Comparison of ENCODE assay signal across 20 cellular contexts in the genomic region with DNA sequence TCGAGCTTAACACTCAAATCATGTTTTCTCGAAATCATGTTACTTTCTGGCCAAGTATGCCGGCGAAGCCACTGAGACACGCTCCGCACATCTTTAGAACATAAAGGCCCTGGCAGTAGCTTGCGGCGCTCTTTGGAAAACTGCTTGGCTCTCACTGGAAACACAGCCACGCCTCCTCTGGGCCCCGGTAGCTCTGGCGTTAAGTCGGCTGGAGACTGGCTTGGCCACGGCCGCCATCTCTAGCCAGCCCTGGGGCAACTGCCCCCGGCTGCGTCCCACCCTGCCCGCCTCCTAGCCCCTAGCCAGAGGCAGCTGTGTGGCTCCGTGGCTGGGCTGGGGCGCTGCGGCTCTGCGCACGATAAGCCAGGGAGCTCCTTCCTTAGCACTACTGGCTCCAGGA. TPM values are rescaled to one million over a fixed set of nuclear protein-coding genes. Genes with fewer than 3 reads are reported as not detected.
A peak's percentile ranks its signal among the peaks of the same experiment; 100 is the strongest.
DNase-seq lines count a peak whose midpoint lies in the region; ATAC-seq, FAIRE-seq and TF ChIP-seq lines count a peak whose summit lies in the region.
"Had no signal": no experiment of that assay in that cellular context is flagged by ENCODE, and none has a peak within 500 bp of the region (broad histone marks: within the 10 kb centered on the region; RNA-seq: fewer than 3 reads in every experiment).

No MANE protein-coding gene starts in this region.

- H3K79me2 ChIP-seq in GM23338 (replicated peaks; ENCODE audit: insufficient read depth) (no peaks in the 10 kb centered on the region), H1 (ENCODE audit: control insufficient read depth in 1 of 2, insufficient read depth in 2 of 2, low read length in 2 of 2) (no peaks in the 10 kb centered on the region)

- H4K5ac ChIP-seq in H1 (ENCODE audit: insufficient read length, low read depth, low read length): no peak overlapping the region

- WGBS in H1 (ENCODE audit: extremely low coverage in 1 of 2, insufficient coverage in 1 of 2, insufficient read length in 1 of 2, insufficient replicate concordance in 2 of 2, low coverage in 1 of 2, low lambda C conversion rate in 2 of 2, missing lambda C conversion rate in 1 of 2), 2 experiments: 87% methylated on average over 22 of the region's 22 CpGs; no CpG with 5 or more reads in 1 of the 2 experiments

- H4K20me1 ChIP-seq in GM23338 (replicated peaks; ENCODE audit: insufficient read depth) (no peaks in the 10 kb centered on the region), H1 (replicated peaks in 1 of 2; ENCODE audit: control insufficient read depth in 1 of 2, insufficient read depth in 2 of 2, low read length in 2 of 2) (peaks cover 0 to 3% of the 10 kb centered on the region in 2 experiments)

- H2BK12ac ChIP-seq in H1 (ENCODE audit: low read depth, low read length): no peak overlapping the region

- TF ChIP-seq RAD21 in H1 (IDR thresholded peaks at IDR 0.05 in 1 of 2, conservative IDR thresholded peaks at IDR 0.05 in 1 of 2; ENCODE audit: low read depth in 2 of 2, low read length in 2 of 2): no peak

- peaks cover 3% of the 10 kb centered on the region; the same call in 1 of the 2 replicates for H3K4me1 ChIP-seq in GM23338 (ENCODE audit: insufficient read depth)
- H3K4me1 ChIP-seq in H1 (replicated peaks in 1 of 4; ENCODE audit: control insufficient read depth in 3 of 4, insufficient read depth in 4 of 4, low read length in 3 of 4): peaks cover 0 to 3% (median 0%) of the 10 kb centered on the region in 4 experiments; a peak in 3 of 7 replicates

- TF ChIP-seq CTCF in GM23338 (conservative IDR thresholded peaks at IDR 0.05; ENCODE audit: low read depth in 2 of 2) (no peak), H1 (IDR thresholded peaks at IDR 0.05; ENCODE audit: control extremely low read depth in 1 of 3, insufficient read depth in 1 of 3, low read depth in 1 of 3, low read length in 3 of 3) (no peak)

- H3K9ac ChIP-seq in H1 (replicated peaks in 1 of 4; ENCODE audit: extremely low read depth in 1 of 4, low read depth in 3 of 4, low read length in 3 of 4): no peak overlapping the region

- H2BK5ac ChIP-seq in H1 (ENCODE audit: low read depth, low read length): no peak overlapping the region

- H3K27me3 Mint-ChIP-seq in GM23338 (ENCODE audit: insufficient read depth, low read depth, poor library complexity): peaks cover 29% of the 10 kb centered on the region

- CTCF ChIA-PET in H1 (lab: Charles Lee; ENCODE audit: partially characterized antibody): interaction anchor here (0.7 to 12.9 kb wide), 15 partner anchors 10 to 512 kb away, joined by 3 to 110 read pairs (median 7); no protein-coding TSS in a partner anchor

- DNase-seq in GM23338 (ENCODE audit: low spot score) (no peak), H1 (ENCODE audit: low read depth in 1 of 2, low spot score in 2 of 2) (no peak), midbrain (lab: John Stamatoyannopoulos, UW) (peak; percentile 54), mucosa of gallbladder (ENCODE audit: low spot score) (no peak)
- DNase-seq: activated CD4-positive, CD25-positive, alpha-beta regulatory T cell treated with anti-CD3 and anti-CD28 coated beads, Interleukin-2, amount 50 U/mL, for 72 hours; activated CD8-positive, alpha-beta memory T cell treated with anti-CD3 and anti-CD28 coated beads, Interleukin-2, amount 10 ng/mL, durations not matched to agents 7 days and 5 days; activated gamma-delta T cell; DMS153; NCI-H2029; NCI-H510A treated with DMSO at 0.1 percent for 48 hours; SIG-M5; stimulated activated CD4-positive, alpha-beta T cell treated with anti-CD3 and anti-CD28 coated beads, Interleukin-12 subunit alpha, Interleukin-12 subunit beta, amount 100 ng/mL, for 4 hours; stimulated activated naive CD8-positive, alpha-beta T cell treated with anti-CD3 and anti-CD28 coated beads, Interleukin-15, Interleukin-2, amounts not matched to agents 100 U/mL and 50 U/mL, for 24 hours; T-helper 9 cell had no signal

- H3K4me1 Mint-ChIP-seq in GM23338: peaks cover 4% of the 10 kb centered on the region; the same call in 2 of the 3 replicates

- H3K9me3 ChIP-seq in H1 (ENCODE audit: insufficient read depth in 2 of 2, low read depth in 1 of 2, low read length in 1 of 2): no peaks in the 10 kb centered on the region; a peak in 1 of 4 replicates
- H3K9me3 ChIP-seq: pancreas had no signal

- no peak overlapping the region for H3K4ac ChIP-seq in H1 (replicated peaks; ENCODE audit: insufficient read length, low read depth, low read length)

- no peak overlapping the region for H2BK15ac ChIP-seq in H1 (ENCODE audit: low read length)

- H3K14ac ChIP-seq in H1 (ENCODE audit: insufficient read length): no peak overlapping the region

- peak overlapping the region; percentile 38; the same call in 1 of the 2 replicates for H3K27ac Mint-ChIP-seq in GM23338
- H3K27ac Mint-ChIP-seq: activated CD8-positive, alpha-beta memory T cell treated with anti-CD3 and anti-CD28 coated beads, Interleukin-2, amount 10 ng/mL, durations not matched to agents 7 days and 5 days; dendritic cell treated with granulocyte-macrophage colony-stimulating factor and Interleukin-4, amounts not matched to agents 40 ng/mL and 50 ng/mL, for 4 days had no signal

- H3K4me3 ChIP-seq in GM23338 (no peak overlapping the region), H1 (ENCODE audit: extremely low read depth in 1 of 4, insufficient read depth in 2 of 4, low read depth in 3 of 4, low read length in 4 of 4) (no peak overlapping the region)
- H3K4me3 ChIP-seq: pancreas had no signal

- TF ChIP-seq POLR2A in H1 (IDR thresholded peaks at IDR 0.05; ENCODE audit: control extremely low read depth in 1 of 2, low read depth in 2 of 2, low read length in 2 of 2): no peak

- POLR2A ChIA-PET in H1 (lab: Charles Lee; ENCODE audit: partially characterized antibody): interaction anchor here (5.9 kb wide), 1 partner anchor 10 kb away, joined by 41 read pairs; a partner anchor contains a TSS

- ATAC-seq in GM23338 (no peak), HG03095 (IDR thresholded peaks at IDR 0.05; ENCODE audit: unreplicated experiment) (no peak), GM21515 (IDR thresholded peaks at IDR 0.05; ENCODE audit: unreplicated experiment) (no peak)
- ATAC-seq: activated CD8-positive, alpha-beta memory T cell treated with anti-CD3 and anti-CD28 coated beads, Interleukin-2, amount 10 ng/mL, durations not matched to agents 7 days and 5 days; pancreas; stimulated activated naive CD8-positive, alpha-beta T cell treated with anti-CD3 and anti-CD28 coated beads, Interleukin-15, Interleukin-2, amounts not matched to agents 100 U/mL and 50 U/mL, for 24 hours had no signal

- no peak overlapping the region for H4K91ac ChIP-seq in H1 (replicated peaks; ENCODE audit: insufficient read length, low read length)

- TF ChIP-seq EP300 in H1 (IDR thresholded peaks at IDR 0.05; ENCODE audit: borderline replicate concordance in 1 of 2, low read depth in 2 of 2, low read length in 2 of 2): no peak

- H3K23me2 ChIP-seq in H1 (ENCODE audit: low read depth, low read length): no peaks in the 10 kb centered on the region

- H2AFZ ChIP-seq in GM23338: no peak overlapping the region
- no peak overlapping the region for H2AFZ ChIP-seq in H1 (ENCODE audit: low read length)

- no peak overlapping the region for H2BK120ac ChIP-seq in H1 (replicated peaks; ENCODE audit: low read depth, low read length)

- no peak overlapping the region for H2AK5ac ChIP-seq in H1 (ENCODE audit: low read depth, low read length)

- peak overlapping the region; percentile 65; the same call in 1 of the 2 replicates for H4K8ac ChIP-seq in H1 (ENCODE audit: extremely low read depth, insufficient read depth, low read length)

- FAIRE-seq in H1 (lab: Jason Lieb, UNC): no peak
- FAIRE-seq: pancreas had no signal

- no peaks in the 10 kb centered on the region for H3K36me3 Mint-ChIP-seq in GM23338 (ENCODE audit: low read depth)
- H3K36me3 Mint-ChIP-seq: activated CD8-positive, alpha-beta memory T cell treated with anti-CD3 and anti-CD28 coated beads, Interleukin-2, amount 10 ng/mL, durations not matched to agents 7 days and 5 days had no signal

- H3K56ac ChIP-seq in H1 (replicated peaks; ENCODE audit: insufficient read length, low read depth, low read length): no peak overlapping the region

- 0 out of 2 replicates have a peak, but pooled peaks cover 4% of the 10 kb centered on the region for H3K9me2 ChIP-seq in GM23338 (ENCODE audit: insufficient read depth)

- H3K23ac ChIP-seq in H1 (ENCODE audit: insufficient read length): no peak overlapping the region

- H3F3A ChIP-seq in GM23338 (replicated peaks; ENCODE audit: low read depth): peaks cover 11% of the 10 kb centered on the region; the same call in 1 of the 2 replicates

- no peak overlapping the region for H2BK20ac ChIP-seq in H1 (ENCODE audit: low read length)

- H3K36me3 ChIP-seq in GM23338 (ENCODE audit: insufficient read depth) (no peaks in the 10 kb centered on the region), H1 (ENCODE audit: control insufficient read depth in 2 of 4, insufficient read depth in 4 of 4, low read length in 3 of 4) (no peaks in the 10 kb centered on the region)
- H3K36me3 ChIP-seq: pancreas had no signal

- H3K4me2 ChIP-seq in GM23338 (no peak overlapping the region), H1 (ENCODE audit: insufficient read depth in 1 of 2, low read depth in 2 of 2, low read length in 2 of 2) (no peak overlapping the region)

- H3K18ac ChIP-seq in H1 (ENCODE audit: extremely low read depth, low read length): no peak overlapping the region

- no peak overlapping the region for H3K4me3 Mint-ChIP-seq in GM23338
- H3K4me3 Mint-ChIP-seq: activated CD8-positive, alpha-beta memory T cell treated with anti-CD3 and anti-CD28 coated beads, Interleukin-2, amount 10 ng/mL, durations not matched to agents 7 days and 5 days; dendritic cell treated with granulocyte-macrophage colony-stimulating factor and Interleukin-4, amounts not matched to agents 40 ng/mL and 50 ng/mL, for 4 days had no signal

- no peak overlapping the region for H3K27ac ChIP-seq in GM23338 (ENCODE audit: low read depth)
- no peak overlapping the region for H3K27ac ChIP-seq in H1 (ENCODE audit: low read depth, low read length)
- H3K27ac ChIP-seq in temporal lobe (ENCODE audit: low read depth, low read length): peak overlapping the region; percentile 72
- H3K27ac ChIP-seq: epithelial cell of prostate, pancreas had no signal

- H3K9me3 Mint-ChIP-seq in GM23338: peaks cover 6% of the 10 kb centered on the region; the same call in 1 of the 3 replicates

- H3K27me3 ChIP-seq in GM23338 (ENCODE audit: insufficient read depth) (no peaks in the 10 kb centered on the region), H1 (replicated peaks in 1 of 4; ENCODE audit: control insufficient read depth in 3 of 4, extremely low read depth in 1 of 4, insufficient read depth in 3 of 4, low read length in 3 of 4) (no peaks in the 10 kb centered on the region; a peak in 3 of 7 replicates)

- no peaks in the 10 kb centered on the region for H3K79me1 ChIP-seq in H1 (ENCODE audit: low read depth, low read length)

RNA-seq across cellular contexts. Expression of a gene that starts 9.2 kb away (rescaled TPM):
- total RNA-seq in GM23338 (2014; rRNA removed; shearing (Covaris generic)): 16.7 and 22.7 TPM in 2 replicates
- 21.7 and 22.7 TPM in 2 replicates for polyA plus RNA-seq in GM23338 (2016; fragmentation: Nextera tagmentation; extraction: Ambion mirVana)
- total RNA-seq in H1 (2021; fragmentation: NEBNext Ultra II Directional; extraction: Animal tissue kit (Norgen Biotek cat#: 25700)): 18.4 and 22.8 TPM in 2 replicates
- polyA plus RNA-seq in H1 (2011; rRNA removed): 10.0 and 19.8 TPM in 2 replicates
- polyA plus RNA-seq in H1 (2011; cell fraction: cytosol; rRNA removed): 8.2 TPM
- 25.9 TPM for polyA plus RNA-seq in H1 (2011; cell fraction: nucleus; rRNA removed)
- polyA plus RNA-seq in H1 (2012, experiment 1 of 2): 12.1 to 15.1 TPM (median 14.9 TPM) in 4 replicates
- 15.4 TPM for polyA plus RNA-seq in H1 (2012, experiment 2 of 2)
- polyA plus RNA-seq in H1 (2013, experiment 1 of 2): 12.5 TPM
- 11.0 TPM for polyA plus RNA-seq in H1 (2013, experiment 2 of 2)
- polyA minus RNA-seq in H1 (2011; rRNA and poly(A)+ RNA removed): 9.6 and 11.6 TPM in 2 replicates
- 15.8 TPM for polyA minus RNA-seq in H1 (2011; cell fraction: cytosol; rRNA and poly(A)+ RNA removed)
- polyA minus RNA-seq in H1 (2011; cell fraction: nucleus; rRNA and poly(A)+ RNA removed): 25.5 TPM
- 20.2 TPM for total RNA-seq in temporal lobe
- 101 TPM for total RNA-seq in mucosa of gallbladder

RNA-seq across cellular contexts. Expression of a gene that starts 34.1 kb away (rescaled TPM):
- 8.2 and 12.3 TPM in 2 replicates for total RNA-seq in GM23338 (2014; rRNA removed; shearing (Covaris generic))
- polyA plus RNA-seq in GM23338 (2016; fragmentation: Nextera tagmentation; extraction: Ambion mirVana) (13.2 and 14.0 TPM in 2 replicates), H1 (2011; rRNA removed) (24.3 and 28.9 TPM in 2 replicates)
- 15.7 and 16.0 TPM in 2 replicates for total RNA-seq in H1 (2021; fragmentation: NEBNext Ultra II Directional; extraction: Animal tissue kit (Norgen Biotek cat#: 25700))
- polyA plus RNA-seq in H1 (2011; cell fraction: cytosol; rRNA removed): 22.9 TPM
- 23.5 TPM for polyA plus RNA-seq in H1 (2011; cell fraction: nucleus; rRNA removed)
- 8.5 to 14.9 TPM (median 13.4 TPM) in 4 replicates for polyA plus RNA-seq in H1 (2012, experiment 1 of 2)
- polyA plus RNA-seq in H1 (2012, experiment 2 of 2): 13.4 TPM
- polyA plus RNA-seq in H1 (2013, experiment 1 of 2): 9.5 TPM
- polyA plus RNA-seq in H1 (2013, experiment 2 of 2): 7.9 TPM
- polyA minus RNA-seq in H1 (2011; rRNA and poly(A)+ RNA removed): 5.7 and 6.4 TPM in 2 replicates
- polyA minus RNA-seq in H1 (2011; cell fraction: cytosol; rRNA and poly(A)+ RNA removed): 7.2 TPM
- polyA minus RNA-seq in H1 (2011; cell fraction: nucleus; rRNA and poly(A)+ RNA removed): 15.6 TPM
- total RNA-seq in temporal lobe (17.2 TPM), mucosa of gallbladder (31.5 TPM)
